ENCODE assay signal across 14 cellular contexts in the genomic region with DNA sequence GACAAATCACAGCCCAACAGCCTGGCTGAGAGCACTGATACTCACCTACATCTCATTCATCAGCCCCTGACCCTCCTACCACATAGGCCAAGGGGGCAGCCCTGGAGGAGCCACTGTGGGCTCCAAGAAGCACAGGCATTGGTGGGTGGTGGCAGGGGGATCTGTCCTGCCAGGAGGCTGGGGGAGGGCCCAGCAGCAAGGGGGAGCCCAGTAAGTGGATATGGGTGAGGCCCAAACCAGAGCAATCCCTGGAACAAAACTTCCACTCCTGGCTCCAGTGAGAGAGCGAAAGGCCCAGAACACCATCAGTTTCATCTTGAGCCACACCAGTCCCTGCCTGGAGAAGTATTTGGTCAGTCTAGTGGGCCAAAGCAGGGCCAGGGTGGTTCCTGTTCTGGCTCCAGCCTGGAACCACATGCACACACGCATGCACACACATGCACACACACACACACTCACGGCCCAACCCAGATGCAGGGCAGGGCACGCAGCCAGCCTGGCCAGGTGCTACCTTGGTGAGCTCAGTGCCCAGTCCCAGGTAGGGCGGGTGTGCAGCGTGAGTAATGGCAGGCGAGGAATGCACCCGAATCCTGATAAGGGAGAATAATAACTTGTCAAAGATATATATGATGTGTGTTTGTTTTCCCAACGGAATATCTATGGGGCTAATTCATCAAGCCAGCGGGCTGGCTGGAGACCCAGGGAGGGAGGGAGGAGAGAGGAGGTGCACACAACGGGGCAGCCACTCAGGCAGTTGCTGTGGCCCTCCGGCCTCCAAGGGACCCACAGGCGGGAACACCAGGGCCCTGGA.
A peak's percentile ranks its signal among the peaks of the same experiment; 100 is the strongest.
DNase-seq lines count a peak whose midpoint lies in the region; ATAC-seq and TF ChIP-seq lines count a peak whose summit lies in the region.
"Had no signal": no experiment of that assay in that cellular context is flagged by ENCODE, and none has a peak within 500 bp of the region (broad histone marks: within the 10 kb centered on the region; RNA-seq: fewer than 3 reads in every experiment).

No MANE protein-coding gene starts in this region.

- ATAC-seq in foreskin keratinocyte: peak; percentile 82
- no peak for ATAC-seq in GM18870 (IDR thresholded peaks at IDR 0.05; ENCODE audit: unreplicated experiment)
- ATAC-seq in GM21825 (IDR thresholded peaks at IDR 0.05; ENCODE audit: unreplicated experiment): no peak

- peaks cover 14% of the 10 kb centered on the region for H3K4me1 Mint-ChIP-seq in progenitor cell of endocrine pancreas (ENCODE audit: low read depth)
- H3K4me1 Mint-ChIP-seq in neural progenitor cell: peaks cover 5% of the 10 kb centered on the region

- POLR2A ChIA-PET in HEK293 (lab: Yijun Ruan, JAX): no interaction called here
- POLR2A ChIA-PET in RWPE1 (lab: Yijun Ruan, JAX; ENCODE audit: low non-redundant PET): no interaction called here

- H3K36me3 Mint-ChIP-seq in progenitor cell of endocrine pancreas (ENCODE audit: insufficient read depth) (no peaks in the 10 kb centered on the region), neural progenitor cell (no peaks in the 10 kb centered on the region)

- H3K4me2 ChIP-seq in neural progenitor cell: no peak overlapping the region

- H4K20me1 ChIP-seq in neural progenitor cell (ENCODE audit: low read depth): no peaks in the 10 kb centered on the region

- H3K9ac ChIP-seq in neural progenitor cell: no peak overlapping the region

- DNase-seq in RWPE1 (ENCODE audit: low spot score) (peak; percentile 74), foreskin keratinocyte (peak; percentile 85 to 93), progenitor cell of endocrine pancreas (ENCODE audit: low spot score, unreplicated experiment) (no peak), neural progenitor cell (ENCODE audit: low spot score) (no peak)
- DNase-seq: activated gamma-delta T cell, AML-193, DMS 273 treated with DMSO at 0.1 percent for 48 hours, GOT3, NCI-H1417 treated with DMSO at 0.1 percent for 48 hours, NCI-H524 had no signal

- no peaks in the 10 kb centered on the region for H3F3A ChIP-seq in neural progenitor cell (ENCODE audit: low read depth)

- no peaks in the 10 kb centered on the region for H3K79me2 ChIP-seq in neural progenitor cell (ENCODE audit: low read depth)

- H3K27ac Mint-ChIP-seq in progenitor cell of endocrine pancreas (peak overlapping the region; percentile 24), neural progenitor cell (no peak overlapping the region)

- H3K4me3 Mint-ChIP-seq in progenitor cell of endocrine pancreas (ENCODE audit: low read depth): no peak overlapping the region
- no peak overlapping the region for H3K4me3 Mint-ChIP-seq in neural progenitor cell

- no peaks in the 10 kb centered on the region for H3K4me1 ChIP-seq in HEK293 (ENCODE audit: control insufficient read depth, insufficient read depth, low read length)
- peaks cover 38% of the 10 kb centered on the region for H3K4me1 ChIP-seq in foreskin keratinocyte
- peaks cover 7% of the 10 kb centered on the region for H3K4me1 ChIP-seq in neural progenitor cell

- H3K4me3 ChIP-seq in HEK293 (ENCODE audit: low read depth, low read length) (no peak overlapping the region), neural progenitor cell (no peak overlapping the region)

- H3K36me3 ChIP-seq in HEK293 (ENCODE audit: control insufficient read depth in 2 of 2, insufficient read depth in 1 of 2, low read length in 2 of 2) (no peaks in the 10 kb centered on the region), neural progenitor cell (no peaks in the 10 kb centered on the region)

- H2AFZ ChIP-seq in neural progenitor cell (replicated peaks): no peak overlapping the region

- H3K9me3 Mint-ChIP-seq in progenitor cell of endocrine pancreas (ENCODE audit: low read depth) (no peaks in the 10 kb centered on the region), neural progenitor cell (no peaks in the 10 kb centered on the region)

- CTCF ChIA-PET in HEK293 (lab: Yijun Ruan, JAX): interaction anchor here (0.7 kb wide), 1 partner anchor 786 kb away, joined by 3 read pairs; no protein-coding TSS in a partner anchor
- CTCF ChIA-PET in RWPE1 (lab: Yijun Ruan, JAX): no interaction called here

- no peaks in the 10 kb centered on the region for H3K27me3 ChIP-seq in foreskin keratinocyte
- no peaks in the 10 kb centered on the region for H3K27me3 ChIP-seq in neural progenitor cell

- peaks cover 7% of the 10 kb centered on the region for H3K27me3 Mint-ChIP-seq in progenitor cell of endocrine pancreas
- peaks cover 7% of the 10 kb centered on the region for H3K27me3 Mint-ChIP-seq in neural progenitor cell (ENCODE audit: insufficient read depth, low read depth)

- no peak for TF ChIP-seq CTCF in HEK293 (tag by site-specific recombination; IDR thresholded peaks at IDR 0.05)
- no peak for TF ChIP-seq CTCF in RWPE1 (conservative IDR thresholded peaks at IDR 0.05; ENCODE audit: low read depth)
- no peak for TF ChIP-seq CTCF in foreskin keratinocyte (conservative IDR thresholded peaks at IDR 0.05)
- TF ChIP-seq CTCF in progenitor cell of endocrine pancreas (IDR thresholded peaks at IDR 0.05; ENCODE audit: unreplicated experiment): no peak
- TF ChIP-seq CTCF in neural progenitor cell (IDR thresholded peaks at IDR 0.05): no peak

- H3K27ac ChIP-seq in HEK293 (ENCODE audit: extremely low read depth, low read depth, low read length) (no peak overlapping the region), RWPE1 (peak overlapping the region; percentile 4; the same call in 1 of the 2 replicates), foreskin keratinocyte (peak overlapping the region; percentile 38), neural progenitor cell (no peak overlapping the region)
- H3K27ac ChIP-seq: VCaP had no signal

- no peaks in the 10 kb centered on the region for H3K9me3 ChIP-seq in HEK293 (ENCODE audit: control insufficient read depth, insufficient read depth, low read depth, low read length)
- H3K9me3 ChIP-seq in neural progenitor cell (ENCODE audit: low read depth): no peaks in the 10 kb centered on the region

TF ChIP-seq in HEK293, 187 proteins besides CTCF, POLR2A, EP300 and RAD21:
- TF ChIP-seq, protein P1, sequence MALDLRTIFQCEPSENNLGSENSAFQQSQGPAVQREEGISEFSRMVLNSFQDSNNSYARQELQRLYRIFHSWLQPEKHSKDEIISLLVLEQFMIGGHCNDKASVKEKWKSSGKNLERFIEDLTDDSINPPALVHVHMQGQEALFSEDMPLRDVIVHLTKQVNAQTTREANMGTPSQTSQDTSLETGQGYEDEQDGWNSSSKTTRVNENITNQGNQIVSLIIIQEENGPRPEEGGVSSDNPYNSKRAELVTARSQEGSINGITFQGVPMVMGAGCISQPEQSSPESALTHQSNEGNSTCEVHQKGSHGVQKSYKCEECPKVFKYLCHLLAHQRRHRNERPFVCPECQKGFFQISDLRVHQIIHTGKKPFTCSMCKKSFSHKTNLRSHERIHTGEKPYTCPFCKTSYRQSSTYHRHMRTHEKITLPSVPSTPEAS (tag by site-specific recombination; IDR thresholded peaks at IDR 0.05): peak; percentile 60; the same call in 1 of the 2 replicates
- no peak for TF ChIP-seq KLF17 (tag by site-specific recombination; IDR thresholded peaks at IDR 0.05)

Comparison
In these comparisons a context has a peak if more than half of its experiments do, and no peak if none do; other contexts are left out.
1. H3K27ac ChIP-seq: peak in RWPE1 (single experiment) and foreskin keratinocyte (single experiment); none in HEK293 (single experiment) and neural progenitor cell (single experiment).
2. DNase-seq: peak in RWPE1 (single experiment) and foreskin keratinocyte (2 of 2); none in progenitor cell of endocrine pancreas (single experiment) and neural progenitor cell (single experiment).